ENCODE assay signal across 8 cellular contexts in the genomic region with DNA sequence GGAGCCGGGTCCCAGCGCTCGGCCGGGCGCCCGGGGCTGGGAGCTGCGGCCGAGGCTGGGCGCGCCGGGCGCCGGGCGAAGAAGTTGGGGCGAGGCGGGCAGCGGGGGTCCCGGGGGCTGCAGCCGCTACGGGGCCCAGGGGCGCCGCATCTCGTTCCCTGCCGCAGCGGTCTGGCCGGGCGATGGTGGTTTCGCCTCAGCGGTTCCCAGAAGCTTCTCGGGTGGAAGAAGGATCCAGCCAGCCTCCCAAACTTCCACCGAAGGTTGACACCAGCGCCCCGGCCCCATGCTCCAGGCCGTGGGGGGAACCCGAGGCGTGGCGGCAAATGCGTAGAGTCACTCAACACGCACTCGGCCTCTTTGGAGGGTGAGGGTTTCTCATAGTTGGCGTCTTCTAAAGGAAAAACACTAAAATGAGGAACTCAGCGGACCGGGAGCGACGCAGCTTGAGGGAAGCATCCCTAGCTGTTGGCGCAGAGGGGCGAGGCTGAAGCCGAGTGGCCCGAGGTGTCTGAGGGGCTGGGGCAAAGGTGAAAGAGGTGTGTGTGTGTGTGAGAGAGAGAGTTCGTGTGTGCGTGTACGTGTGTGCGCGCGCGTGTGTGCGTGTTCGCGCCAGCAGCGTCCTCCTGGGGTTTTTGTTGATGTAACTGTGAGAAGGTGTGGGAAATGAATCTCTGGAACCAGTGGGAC. TPM values are rescaled to one million over a fixed set of nuclear protein-coding genes. Genes with fewer than 3 reads are reported as not detected.
DNase-seq lines count a peak whose midpoint lies in the region; ATAC-seq and TF ChIP-seq lines count a peak whose summit lies in the region.

No MANE protein-coding gene starts in this region.

- peak overlapping the region; percentile 73 for H2AFZ ChIP-seq in SK-N-SH (ENCODE audit: low read depth)

- H3K9me3 Mint-ChIP-seq in natural killer cell treated with Interleukin-12 subunit alpha and Interleukin-12 subunit beta and Interleukin-15 and Interleukin-18, amount 100 ng/mL, for 72 hours = no peaks in the 10 kb centered on the region

- H4K20me1 ChIP-seq in SK-N-SH (ENCODE audit: insufficient read depth) = no peaks in the 10 kb centered on the region

- H3K36me3 ChIP-seq in SK-N-SH (replicated peaks in 1 of 2; ENCODE audit: control insufficient read depth in 1 of 2, insufficient read depth in 2 of 2, low read length in 1 of 2) = peaks cover 3 to 8% of the 10 kb centered on the region in 2 experiments
- no peaks in the 10 kb centered on the region for H3K36me3 ChIP-seq in esophagus (ENCODE audit: control insufficient read depth in 2 of 2, insufficient read depth in 2 of 2, low read length in 1 of 2)

- 0 out of 2 replicates have a peak, but pooled peaks cover 4% of the 10 kb centered on the region for H3K79me2 ChIP-seq in SK-N-SH (ENCODE audit: insufficient read depth)

- TF ChIP-seq RAD21 in SK-N-SH (IDR thresholded peaks at IDR 0.05; ENCODE audit: low read length) = no peak

- H3K4me3 ChIP-seq in SK-N-SH (ENCODE audit: low read depth in 2 of 2, low read length in 1 of 2) (peak overlapping the region; percentile 68 to 75), esophagus (ENCODE audit: low read depth in 1 of 2, low read length in 2 of 2) (peak overlapping the region; percentile 84 to 86)

- peak; percentile 76 for DNase-seq in Right ventricle myocardium inferior (ENCODE audit: missing footprints)
- DNase-seq in cardiac septum (ENCODE audit: low spot score) = no peak
- peak; percentile 90 for DNase-seq in SK-N-SH
- no peak for DNase-seq in natural killer cell treated with Interleukin-12 subunit alpha and Interleukin-12 subunit beta and Interleukin-15 and Interleukin-18, amount 100 ng/mL, for 72 hours (ENCODE audit: low spot score)
- DNase-seq in LoVo (ENCODE audit: low spot score) = no peak
- no peak for DNase-seq in SW 1271 (lab: John Stamatoyannopoulos, UW)

- H3K9me2 ChIP-seq in SK-N-SH = no peaks in the 10 kb centered on the region

- H3K27ac ChIP-seq in SK-N-SH (ENCODE audit: low read depth in 2 of 2, low read length in 1 of 2) (peak overlapping the region in 1 of 2 experiments; percentile 74; a peak in 1 of 4 replicates), esophagus (ENCODE audit: low read depth in 2 of 2, low read length in 1 of 2) (peak overlapping the region; percentile 82 to 94)

- H3K9ac ChIP-seq in SK-N-SH = peak overlapping the region; percentile 72

- no peak overlapping the region for H3K27ac Mint-ChIP-seq in natural killer cell treated with Interleukin-12 subunit alpha and Interleukin-12 subunit beta and Interleukin-15 and Interleukin-18, amount 100 ng/mL, for 72 hours

- H3K27me3 ChIP-seq in SK-N-SH (ENCODE audit: insufficient read depth) (no peaks in the 10 kb centered on the region), esophagus (ENCODE audit: control insufficient read depth in 1 of 2, insufficient read depth in 2 of 2, low read length in 2 of 2) (peaks cover 0 to 2% of the 10 kb centered on the region in 2 donors)

- TF ChIP-seq CTCF in SK-N-SH (IDR thresholded peaks at IDR 0.05) = no peak

- no peak for TF ChIP-seq EP300 in SK-N-SH (IDR thresholded peaks at IDR 0.05; ENCODE audit: borderline replicate concordance in 1 of 2, low read depth in 1 of 2, low read length in 1 of 2)

- peaks cover 57 to 84% of the 10 kb centered on the region in 2 donors for H3K27me3 Mint-ChIP-seq in natural killer cell treated with Interleukin-12 subunit alpha and Interleukin-12 subunit beta and Interleukin-15 and Interleukin-18, amount 100 ng/mL, for 72 hours

- H3K4me3 Mint-ChIP-seq in natural killer cell treated with Interleukin-12 subunit alpha and Interleukin-12 subunit beta and Interleukin-15 and Interleukin-18, amount 100 ng/mL, for 72 hours = peak overlapping the region; percentile 26

- intact Hi-C loops in Right ventricle myocardium inferior (cut with DNase I) (loop anchor here (5.0 kb wide), 3 partner anchors 45 to 75 kb away; no protein-coding TSS in a partner anchor), cardiac septum (cut with DNase I) (loop anchor here (2.0 to 5.0 kb wide), 4 partner anchors 35 to 75 kb away; no protein-coding TSS in a partner anchor)

- no peaks in the 10 kb centered on the region for H3F3A ChIP-seq in SK-N-SH (replicated peaks; ENCODE audit: insufficient read depth)

- H3K9me3 ChIP-seq in SK-N-SH = no peaks in the 10 kb centered on the region
- H3K9me3 ChIP-seq in esophagus (ENCODE audit: control insufficient read depth in 2 of 2, insufficient read depth in 1 of 2, low read depth in 1 of 2, low read length in 1 of 2) = no peaks in the 10 kb centered on the region

- peak overlapping the region; percentile 78 for H3K4me2 ChIP-seq in SK-N-SH

- no peaks in the 10 kb centered on the region for H3K36me3 Mint-ChIP-seq in natural killer cell treated with Interleukin-12 subunit alpha and Interleukin-12 subunit beta and Interleukin-15 and Interleukin-18, amount 100 ng/mL, for 72 hours

- peak; percentile 66 for ATAC-seq in Right ventricle myocardium inferior
- peak in 1 of 2 donors; percentile 46 for ATAC-seq in natural killer cell treated with Interleukin-12 subunit alpha and Interleukin-12 subunit beta and Interleukin-15 and Interleukin-18, amount 100 ng/mL, for 72 hours
- no peak for ATAC-seq in GM19328 (IDR thresholded peaks at IDR 0.05; ENCODE audit: unreplicated experiment)

- CTCF ChIA-PET in SK-N-SH (lab: Yijun Ruan, JAX) = interaction anchor here (0.8 to 2.9 kb wide), 6 partner anchors 10 to 125 kb away, joined by 3 to 12 read pairs (median 4); no protein-coding TSS in a partner anchor

- H3K4me1 Mint-ChIP-seq in natural killer cell treated with Interleukin-12 subunit alpha and Interleukin-12 subunit beta and Interleukin-15 and Interleukin-18, amount 100 ng/mL, for 72 hours (ENCODE audit: low read depth in 2 of 2) = peaks cover 6 to 9% of the 10 kb centered on the region in 2 donors

- peaks cover 0 to 22% of the 10 kb centered on the region in 2 experiments; a peak in 2 of 4 replicates for H3K4me1 ChIP-seq in SK-N-SH (ENCODE audit: control insufficient read depth in 1 of 2, insufficient read depth in 2 of 2, low read depth in 1 of 2, low read length in 1 of 2)
- no peaks in the 10 kb centered on the region for H3K4me1 ChIP-seq in esophagus (ENCODE audit: control insufficient read depth in 2 of 2, insufficient read depth in 2 of 2, low read length in 1 of 2)

- WGBS in SK-N-SH (ENCODE audit: low lambda C conversion rate) = 21% methylated on average over 22 of the region's 60 CpGs
- 1 to 3% methylated on average over 46 to 60 of the region's 60 CpGs for WGBS in esophagus, 2 donors

- POLR2A ChIA-PET in SK-N-SH (lab: Yijun Ruan, JAX) = interaction anchor here (1.1 kb wide), 2 partner anchors 46 to 64 kb away, joined by 3 to 4 read pairs; no protein-coding TSS in a partner anchor

TF ChIP-seq in SK-N-SH, 30 proteins besides CTCF, POLR2A, EP300 and RAD21 (continues in another document):
- TF ChIP-seq EZH2phosphoT487 (IDR thresholded peaks at IDR 0.05; ENCODE audit: borderline replicate concordance, low read depth) (no peak), TCF12 (IDR thresholded peaks at IDR 0.05) (no peak), RXRA (IDR thresholded peaks at IDR 0.05; ENCODE audit: borderline replicate concordance, low read depth) (no peak), TAF1 (IDR thresholded peaks at IDR 0.05; ENCODE audit: borderline replicate concordance, low read depth, low read length) (no peak)
- TF ChIP-seq, protein P1, sequence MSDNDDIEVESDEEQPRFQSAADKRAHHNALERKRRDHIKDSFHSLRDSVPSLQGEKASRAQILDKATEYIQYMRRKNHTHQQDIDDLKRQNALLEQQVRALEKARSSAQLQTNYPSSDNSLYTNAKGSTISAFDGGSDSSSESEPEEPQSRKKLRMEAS (IDR thresholded peaks at IDR 0.05; ENCODE audit: low read depth) = peak; percentile 56
- TF ChIP-seq, protein P2, sequence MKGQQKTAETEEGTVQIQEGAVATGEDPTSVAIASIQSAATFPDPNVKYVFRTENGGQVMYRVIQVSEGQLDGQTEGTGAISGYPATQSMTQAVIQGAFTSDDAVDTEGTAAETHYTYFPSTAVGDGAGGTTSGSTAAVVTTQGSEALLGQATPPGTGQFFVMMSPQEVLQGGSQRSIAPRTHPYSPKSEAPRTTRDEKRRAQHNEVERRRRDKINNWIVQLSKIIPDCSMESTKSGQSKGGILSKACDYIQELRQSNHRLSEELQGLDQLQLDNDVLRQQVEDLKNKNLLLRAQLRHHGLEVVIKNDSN (IDR thresholded peaks at IDR 0.05; ENCODE audit: borderline replicate concordance, low read depth) = no peak
- TF ChIP-seq, protein P3, sequence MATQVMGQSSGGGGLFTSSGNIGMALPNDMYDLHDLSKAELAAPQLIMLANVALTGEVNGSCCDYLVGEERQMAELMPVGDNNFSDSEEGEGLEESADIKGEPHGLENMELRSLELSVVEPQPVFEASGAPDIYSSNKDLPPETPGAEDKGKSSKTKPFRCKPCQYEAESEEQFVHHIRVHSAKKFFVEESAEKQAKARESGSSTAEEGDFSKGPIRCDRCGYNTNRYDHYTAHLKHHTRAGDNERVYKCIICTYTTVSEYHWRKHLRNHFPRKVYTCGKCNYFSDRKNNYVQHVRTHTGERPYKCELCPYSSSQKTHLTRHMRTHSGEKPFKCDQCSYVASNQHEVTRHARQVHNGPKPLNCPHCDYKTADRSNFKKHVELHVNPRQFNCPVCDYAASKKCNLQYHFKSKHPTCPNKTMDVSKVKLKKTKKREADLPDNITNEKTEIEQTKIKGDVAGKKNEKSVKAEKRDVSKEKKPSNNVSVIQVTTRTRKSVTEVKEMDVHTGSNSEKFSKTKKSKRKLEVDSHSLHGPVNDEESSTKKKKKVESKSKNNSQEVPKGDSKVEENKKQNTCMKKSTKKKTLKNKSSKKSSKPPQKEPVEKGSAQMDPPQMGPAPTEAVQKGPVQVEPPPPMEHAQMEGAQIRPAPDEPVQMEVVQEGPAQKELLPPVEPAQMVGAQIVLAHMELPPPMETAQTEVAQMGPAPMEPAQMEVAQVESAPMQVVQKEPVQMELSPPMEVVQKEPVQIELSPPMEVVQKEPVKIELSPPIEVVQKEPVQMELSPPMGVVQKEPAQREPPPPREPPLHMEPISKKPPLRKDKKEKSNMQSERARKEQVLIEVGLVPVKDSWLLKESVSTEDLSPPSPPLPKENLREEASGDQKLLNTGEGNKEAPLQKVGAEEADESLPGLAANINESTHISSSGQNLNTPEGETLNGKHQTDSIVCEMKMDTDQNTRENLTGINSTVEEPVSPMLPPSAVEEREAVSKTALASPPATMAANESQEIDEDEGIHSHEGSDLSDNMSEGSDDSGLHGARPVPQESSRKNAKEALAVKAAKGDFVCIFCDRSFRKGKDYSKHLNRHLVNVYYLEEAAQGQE (IDR thresholded peaks at IDR 0.05; ENCODE audit: low read depth, low read length) = 0 out of 2 replicates have a peak, but pooled peaks have one; percentile 18

RNA-seq across cellular contexts. Expression of a gene that starts 0.9 kb away (rescaled TPM):
- total RNA-seq in Right ventricle myocardium inferior = 7.1 TPM
- 12.8 TPM for total RNA-seq in cardiac septum
- polyA plus RNA-seq in SK-N-SH (2012; rRNA removed) = 5.8 and 6.6 TPM in 2 replicates
- 3.3 and 4.6 TPM in 2 replicates for polyA plus RNA-seq in SK-N-SH (2012; cell fraction: cytosol; rRNA removed)
- polyA plus RNA-seq in SK-N-SH (2012; cell fraction: nucleus; rRNA removed) = 9.4 and 11.2 TPM in 2 replicates
- polyA plus RNA-seq in esophagus = 10 to 100 TPM; 26.6 to 29.6 TPM
- total RNA-seq in natural killer cell treated with Interleukin-12 subunit alpha and Interleukin-12 subunit beta and Interleukin-15 and Interleukin-18, amount 100 ng/mL, for 72 hours = 1 to 10 TPM in 1 of 2 donors, not detected in 1; 1.5 TPM

Comparison
In these comparisons a context has a peak if more than half of its experiments do, and no peak if none do; other contexts are left out.
1. DNase-seq: peak in Right ventricle myocardium inferior (single experiment) and SK-N-SH (single experiment); none in cardiac septum (single experiment), natural killer cell treated with Interleukin-12 subunit alpha and Interleukin-12 subunit beta and Interleukin-15 and Interleukin-18, amount 100 ng/mL, for 72 hours (single experiment), LoVo (single experiment) and SW 1271 (0 of 2).